Comparison of ENCODE assay signal across 8 cellular contexts in the genomic region with DNA sequence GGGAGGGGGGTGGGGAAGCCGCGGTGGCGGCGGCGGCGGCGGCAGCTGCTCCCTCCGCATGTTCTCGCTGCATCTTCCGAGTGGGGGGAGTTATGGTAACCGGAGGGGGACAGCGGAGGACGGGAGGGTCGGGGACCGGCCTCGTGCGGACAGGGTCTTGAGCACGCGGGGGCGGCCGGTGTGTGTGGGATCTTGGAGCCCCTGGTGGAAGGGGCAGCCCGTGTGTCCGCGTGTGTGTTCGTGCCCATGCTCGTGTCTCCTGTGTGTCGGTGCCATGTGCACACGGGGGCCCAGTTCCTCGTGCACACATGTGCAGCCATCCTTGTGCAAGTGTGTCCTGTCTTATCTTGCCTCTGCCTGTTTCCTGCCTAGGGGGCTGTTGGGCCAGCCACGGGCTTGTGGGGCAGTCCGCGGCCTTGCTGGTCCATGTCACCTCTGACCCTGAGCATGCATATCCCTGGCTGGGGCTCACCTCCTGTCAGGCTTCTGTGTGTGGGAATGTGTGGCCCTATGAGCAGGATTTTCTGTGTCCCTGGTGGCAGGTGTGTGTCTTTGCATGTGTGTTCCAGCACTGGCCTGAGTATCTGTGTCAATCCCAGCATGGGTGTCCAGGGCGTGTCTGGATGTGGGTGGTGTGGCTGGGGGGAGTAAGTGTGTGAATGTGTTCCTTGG. TPM values are rescaled to one million over a fixed set of nuclear protein-coding genes. Genes with fewer than 3 reads are reported as not detected.
A peak's percentile ranks its signal among the peaks of the same experiment; 100 is the strongest.
DNase-seq lines count a peak whose midpoint lies in the region; ATAC-seq, FAIRE-seq and TF ChIP-seq lines count a peak whose summit lies in the region.

No MANE protein-coding gene starts in this region.

- peak overlapping the region; percentile 23 for H4K91ac ChIP-seq in mesenchymal stem cell (ENCODE audit: low read length)

- peaks cover 11% of the 10 kb centered on the region for H3K27me3 Mint-ChIP-seq in CD4-positive, CD25-positive, alpha-beta regulatory T cell

- peak in 1 of 2 donors; percentile 8 for TF ChIP-seq EP300 in tibial nerve (IDR thresholded peaks at IDR 0.05)

- peak overlapping the region in 1 of 2 experiments; percentile 19 for H2BK12ac ChIP-seq in mesenchymal stem cell (ENCODE audit: low read length in 2 of 2)

- no peaks in the 10 kb centered on the region for H3K27me3 ChIP-seq in CD4-positive, CD25-positive, alpha-beta regulatory T cell (ENCODE audit: control insufficient read depth, insufficient read depth, low read length)
- H3K27me3 ChIP-seq in colonic mucosa (no peaks in the 10 kb centered on the region), mesenchymal stem cell (ENCODE audit: control insufficient read depth in 1 of 2, insufficient read depth in 1 of 2, low read length in 2 of 2) (no peaks in the 10 kb centered on the region), tibial nerve (no peaks in the 10 kb centered on the region)

- H3K4me2 ChIP-seq in mesenchymal stem cell (ENCODE audit: low read length, poor library complexity, severe bottlenecking) = peak overlapping the region; percentile 54

- peak overlapping the region; percentile 90 for H3K27ac ChIP-seq in CD4-positive, CD25-positive, alpha-beta regulatory T cell (ENCODE audit: insufficient read depth, low read length, poor library complexity, severe bottlenecking)
- peak overlapping the region; percentile 27 for H3K27ac ChIP-seq in colonic mucosa
- H3K27ac ChIP-seq in mesenchymal stem cell (ENCODE audit: low read length, poor library complexity, severe bottlenecking) = no peak overlapping the region
- peak overlapping the region; percentile 40 to 99 (median 82) for H3K27ac ChIP-seq in tibial nerve

- intact Hi-C loops in colonic mucosa (cut with DNase I) = no loop called here

- 22% methylated on average over 23 of the region's 33 CpGs for WGBS in mesenchymal stem cell
- 6 to 13% methylated on average over 18 to 20 of the region's 33 CpGs for WGBS in tibial nerve, 2 donors

- TF ChIP-seq POLR2A in H54 (IDR thresholded peaks at IDR 0.05; ENCODE audit: low read depth, low read length) (no peak), tibial nerve (IDR thresholded peaks at IDR 0.05) (no peak)

- H3K4me1 Mint-ChIP-seq in CD4-positive, CD25-positive, alpha-beta regulatory T cell = peaks cover 14 to 87% (median 60%) of the 10 kb centered on the region in 4 donors

- no peaks in the 10 kb centered on the region for H3K36me3 ChIP-seq in CD4-positive, CD25-positive, alpha-beta regulatory T cell (ENCODE audit: control insufficient read depth, insufficient read depth, low read length)
- H3K36me3 ChIP-seq in colonic mucosa (no peaks in the 10 kb centered on the region), mesenchymal stem cell (ENCODE audit: control insufficient read depth in 1 of 2, insufficient read depth in 2 of 2, low read depth in 1 of 2, low read length in 2 of 2) (peaks cover 21 to 30% of the 10 kb centered on the region in 2 experiments), tibial nerve (peaks cover 0 to 8% (median 0%) of the 10 kb centered on the region in 3 donors)

- peak overlapping the region in 1 of 2 experiments; percentile 83 for H3K4ac ChIP-seq in mesenchymal stem cell (ENCODE audit: low read depth in 1 of 2, low read length in 2 of 2)

- peaks cover 76% of the 10 kb centered on the region for H3K4me1 ChIP-seq in CD4-positive, CD25-positive, alpha-beta regulatory T cell (ENCODE audit: control insufficient read depth, insufficient read depth, low read length, poor library complexity, severe bottlenecking)
- peaks cover 7% of the 10 kb centered on the region for H3K4me1 ChIP-seq in colonic mucosa
- H3K4me1 ChIP-seq in mesenchymal stem cell (ENCODE audit: control insufficient read depth, insufficient read depth, low read depth, low read length) = peaks cover 59% of the 10 kb centered on the region
- H3K4me1 ChIP-seq in tibial nerve = peaks cover 0 to 79% (median 45%) of the 10 kb centered on the region in 4 donors

- DNase-seq in CD4-positive, CD25-positive, alpha-beta regulatory T cell = peak in 2 of 3 donors; percentile 49 to 63
- DNase-seq in H54 (ENCODE audit: insufficient read length, low spot score) (peak; percentile 64), SKM-1 (lab: John Stamatoyannopoulos, UW; ENCODE audit: unreplicated experiment) (peak; percentile 50), colonic mucosa (peak; percentile 47), mesenchymal stem cell (peak; percentile 65), tibial nerve (ENCODE audit: low spot score in 2 of 2) (no peak), inferior parietal cortex (ENCODE audit: extremely low spot score) (no peak), NCI-H1436 treated with DMSO at 0.1 percent for 48 hours (lab: John Stamatoyannopoulos, UW) (no peak)

- peak overlapping the region; percentile 94 to 98 (median 98) for H3K27ac Mint-ChIP-seq in CD4-positive, CD25-positive, alpha-beta regulatory T cell

- peak overlapping the region in 1 of 2 experiments; percentile 5 for H3K23ac ChIP-seq in mesenchymal stem cell (ENCODE audit: low read length in 2 of 2)

- H3K79me1 ChIP-seq in mesenchymal stem cell (replicated peaks; ENCODE audit: low read length, poor library complexity, severe bottlenecking) = peaks cover 28% of the 10 kb centered on the region

- H3K36me3 Mint-ChIP-seq in CD4-positive, CD25-positive, alpha-beta regulatory T cell = peaks cover 9% of the 10 kb centered on the region

- no peak overlapping the region for H4K8ac ChIP-seq in mesenchymal stem cell (ENCODE audit: low read length)

- H3K9ac ChIP-seq in colonic mucosa (ENCODE audit: low read depth in 2 of 2, low read length in 2 of 2) = peak overlapping the region in 1 of 2 donors; percentile 64
- peak overlapping the region; percentile 60 for H3K9ac ChIP-seq in mesenchymal stem cell (ENCODE audit: low read length)

- H3K14ac ChIP-seq in mesenchymal stem cell (ENCODE audit: low read length in 2 of 2) = peak overlapping the region in 1 of 2 experiments; percentile 22

- H2AK5ac ChIP-seq in mesenchymal stem cell (ENCODE audit: low read length, severe bottlenecking) = no peak overlapping the region

- H2AFZ ChIP-seq in mesenchymal stem cell (ENCODE audit: low read depth, low read length) = no peak overlapping the region

- no peaks in the 10 kb centered on the region for H3K9me3 ChIP-seq in CD4-positive, CD25-positive, alpha-beta regulatory T cell (ENCODE audit: control insufficient read depth in 2 of 2, low read length in 2 of 2)
- H3K9me3 ChIP-seq in colonic mucosa (no peaks in the 10 kb centered on the region), mesenchymal stem cell (ENCODE audit: control insufficient read depth, low read length) (no peaks in the 10 kb centered on the region), tibial nerve (no peaks in the 10 kb centered on the region)

- peak overlapping the region; percentile 92 to 98 (median 94) for H3K4me3 Mint-ChIP-seq in CD4-positive, CD25-positive, alpha-beta regulatory T cell

- no peak for ATAC-seq in CD4-positive, CD25-positive, alpha-beta regulatory T cell (ENCODE audit: low read depth in 2 of 2)

- TF ChIP-seq CTCF in colonic mucosa (IDR thresholded peaks at IDR 0.05) (no peak), tibial nerve (IDR thresholded peaks at IDR 0.05) (peak in 3 of 5 experiments; percentile 33 to 52 (median 47))

- H2BK120ac ChIP-seq in mesenchymal stem cell (ENCODE audit: low read depth, low read length) = peak overlapping the region; percentile 80

- no peak overlapping the region for H2BK15ac ChIP-seq in mesenchymal stem cell (ENCODE audit: low read depth, poor library complexity, severe bottlenecking)

- peaks cover 0 to 1% (median 0%) of the 10 kb centered on the region in 7 donors for H3K9me3 Mint-ChIP-seq in CD4-positive, CD25-positive, alpha-beta regulatory T cell

- peak overlapping the region; percentile 87 for H3K4me3 ChIP-seq in CD4-positive, CD25-positive, alpha-beta regulatory T cell (ENCODE audit: low read depth, low read length)
- peak overlapping the region; percentile 40 for H3K4me3 ChIP-seq in colonic mucosa
- H3K4me3 ChIP-seq in mesenchymal stem cell (ENCODE audit: insufficient read depth in 1 of 2, low read depth in 1 of 2, low read length in 2 of 2) = peak overlapping the region; percentile 71 to 80
- H3K4me3 ChIP-seq in tibial nerve = peak overlapping the region; percentile 19 to 60 (median 50)

- no peak for FAIRE-seq in H54 (lab: Jason Lieb, UNC)

- peak overlapping the region; percentile 11 to 34 for H3K18ac ChIP-seq in mesenchymal stem cell (ENCODE audit: low read depth in 1 of 2, low read length in 2 of 2)

- H2BK5ac ChIP-seq in mesenchymal stem cell (ENCODE audit: low read depth, low read length, poor library complexity, severe bottlenecking) = no peak overlapping the region

RNA-seq across cellular contexts. Expression of a gene that starts 8.5 kb away (rescaled TPM):
- 81.4 TPM for total RNA-seq in CD4-positive, CD25-positive, alpha-beta regulatory T cell
- polyA plus RNA-seq in CD4-positive, CD25-positive, alpha-beta regulatory T cell = under 1 TPM; 0.48 to 0.82 (median 0.63) TPM
- 10 to 100 TPM in 1 of 2 donors, 1 to 10 TPM in 1; 5.3 to 10.4 TPM for total RNA-seq in colonic mucosa
- polyA plus RNA-seq in mesenchymal stem cell (2013, experiment 1 of 2) = 18.5 TPM
- polyA plus RNA-seq in mesenchymal stem cell (2013, experiment 2 of 2) = 19.0 TPM
- 10 to 100 TPM; 13.0 to 29.7 (median 19.2) TPM for total RNA-seq in tibial nerve

RNA-seq across cellular contexts. Expression of a gene that starts 10.4 kb away (rescaled TPM):
- 202 TPM for total RNA-seq in CD4-positive, CD25-positive, alpha-beta regulatory T cell
- 100 to 1,000 TPM; 435 to 529 (median 489) TPM for polyA plus RNA-seq in CD4-positive, CD25-positive, alpha-beta regulatory T cell
- 100 to 1,000 TPM; 145 to 172 TPM for total RNA-seq in colonic mucosa
- polyA plus RNA-seq in mesenchymal stem cell (2013, experiment 1 of 2) = 472 TPM
- 480 TPM for polyA plus RNA-seq in mesenchymal stem cell (2013, experiment 2 of 2)
- 100 to 1,000 TPM; 110 to 161 (median 154) TPM for total RNA-seq in tibial nerve

RNA-seq across cellular contexts. Expression of a gene that starts 17.5 kb away (rescaled TPM):
- total RNA-seq in CD4-positive, CD25-positive, alpha-beta regulatory T cell = 403 TPM
- polyA plus RNA-seq in CD4-positive, CD25-positive, alpha-beta regulatory T cell = 10 to 100 TPM; 41.5 to 72.2 (median 64.1) TPM
- 10 to 100 TPM; 21.9 to 39.5 TPM for total RNA-seq in colonic mucosa
- 43.1 TPM for polyA plus RNA-seq in mesenchymal stem cell (2013, experiment 1 of 2)
- polyA plus RNA-seq in mesenchymal stem cell (2013, experiment 2 of 2) = 40.9 TPM
- total RNA-seq in tibial nerve = 100 to 1,000 TPM in 1 of 4 donors, 10 to 100 TPM in 3; 63.3 to 101 (median 83.3) TPM

RNA-seq across cellular contexts. Expression of a gene that starts 26.0 kb away (rescaled TPM):
- total RNA-seq in CD4-positive, CD25-positive, alpha-beta regulatory T cell = 8.6 TPM
- 10 to 100 TPM in 1 of 4 donors, 1 to 10 TPM in 3; 4.5 to 11.7 (median 6.8) TPM for polyA plus RNA-seq in CD4-positive, CD25-positive, alpha-beta regulatory T cell
- 1 to 10 TPM; 4.8 to 8.1 TPM for total RNA-seq in colonic mucosa
- polyA plus RNA-seq in mesenchymal stem cell (2013, experiment 1 of 2) = 3.6 TPM
- 3.9 TPM for polyA plus RNA-seq in mesenchymal stem cell (2013, experiment 2 of 2)
- total RNA-seq in tibial nerve = 1 to 10 TPM; 3.1 to 3.7 (median 3.4) TPM

RNA-seq across cellular contexts. Expression of a gene that starts 36.7 kb away (rescaled TPM):
- 8.7 TPM for total RNA-seq in CD4-positive, CD25-positive, alpha-beta regulatory T cell
- polyA plus RNA-seq in CD4-positive, CD25-positive, alpha-beta regulatory T cell = 1 to 10 TPM in 3 of 4 donors, under 1 TPM in 1; 0.41 to 3.9 (median 1.3) TPM
- total RNA-seq in colonic mucosa (10 to 100 TPM; 15.8 to 74.6 TPM), tibial nerve (1 to 10 TPM in 3 of 4 donors, under 1 TPM in 1; 0.42 to 3.6 (median 2.1) TPM)
- 4.9 TPM for polyA plus RNA-seq in mesenchymal stem cell (2013, experiment 1 of 2)
- 5.1 TPM for polyA plus RNA-seq in mesenchymal stem cell (2013, experiment 2 of 2)

Comparison
In these comparisons a context has a peak if more than half of its experiments do, and no peak if none do; other contexts are left out.
1. DNase-seq: peak in CD4-positive, CD25-positive, alpha-beta regulatory T cell (2 of 3), H54 (single experiment), SKM-1 (single experiment), colonic mucosa (single experiment) and mesenchymal stem cell (single experiment); none in tibial nerve (0 of 2), inferior parietal cortex (single experiment) and NCI-H1436 treated with DMSO at 0.1 percent for 48 hours (single experiment).
2. Peak in every context shown above with its lines, with median percentiles within 50 percentile points of each other: H3K4me3 ChIP-seq.